ENCODE assay signal across 21 cellular contexts in the genomic region with DNA sequence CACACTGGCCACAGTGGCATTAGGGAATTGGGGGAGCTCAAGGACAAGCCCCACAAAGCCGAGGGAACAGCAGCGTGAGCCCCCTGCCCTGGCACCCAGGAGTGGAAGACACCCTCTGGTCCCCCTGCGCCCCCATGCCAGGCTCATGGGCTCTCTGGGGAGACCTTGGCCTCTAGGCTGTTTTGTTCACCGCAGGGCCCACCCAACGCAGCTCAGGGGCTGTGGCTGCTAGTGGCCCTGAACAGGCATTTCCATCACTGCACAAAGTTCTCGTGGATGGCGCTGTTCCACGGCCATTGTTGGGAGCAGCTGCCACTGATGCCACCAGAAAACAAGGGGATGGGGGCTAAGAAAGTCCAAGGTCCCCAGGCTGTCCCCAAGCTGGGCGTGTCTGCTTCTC.
"Had no signal": no experiment of that assay in that cellular context is flagged by ENCODE, and none has a peak within 500 bp of the region (broad histone marks: within the 10 kb centered on the region; RNA-seq: fewer than 3 reads in every experiment).

No MANE protein-coding gene starts in this region.

- H3K27ac ChIP-seq: HL-60, KMS-11 had no signal

- H3K9me3 ChIP-seq: SK-N-SH had no signal

- DNase-seq: Kasumi-1, MM.1S, NCI-H1092 treated with DMSO at 0.1 percent for 48 hours, NCI-H1436, NCI-H187, NCI-H2029, NCI-H2081 treated with DMSO at 0.1 percent for 48 hours, NCI-H2171, NCI-H226, NCI-H446, NCI-H510A, NCI-H524 treated with DMSO at 0.1 percent for 48 hours, NCI-H774, RPMI8226, SK-N-SH, SW 1271 had no signal

- H3K4me3 ChIP-seq: K562 had no signal

- H3K9ac ChIP-seq: KMS-11, SK-N-SH had no signal

- H3K4me2 ChIP-seq: KMS-11, SK-N-SH had no signal

- ATAC-seq: K562 had no signal

- FAIRE-seq: HTR-8/SVneo, K562, RCC 7860 had no signal
